13 cellular contexts compared by ENCODE assay signal in the genomic region with DNA sequence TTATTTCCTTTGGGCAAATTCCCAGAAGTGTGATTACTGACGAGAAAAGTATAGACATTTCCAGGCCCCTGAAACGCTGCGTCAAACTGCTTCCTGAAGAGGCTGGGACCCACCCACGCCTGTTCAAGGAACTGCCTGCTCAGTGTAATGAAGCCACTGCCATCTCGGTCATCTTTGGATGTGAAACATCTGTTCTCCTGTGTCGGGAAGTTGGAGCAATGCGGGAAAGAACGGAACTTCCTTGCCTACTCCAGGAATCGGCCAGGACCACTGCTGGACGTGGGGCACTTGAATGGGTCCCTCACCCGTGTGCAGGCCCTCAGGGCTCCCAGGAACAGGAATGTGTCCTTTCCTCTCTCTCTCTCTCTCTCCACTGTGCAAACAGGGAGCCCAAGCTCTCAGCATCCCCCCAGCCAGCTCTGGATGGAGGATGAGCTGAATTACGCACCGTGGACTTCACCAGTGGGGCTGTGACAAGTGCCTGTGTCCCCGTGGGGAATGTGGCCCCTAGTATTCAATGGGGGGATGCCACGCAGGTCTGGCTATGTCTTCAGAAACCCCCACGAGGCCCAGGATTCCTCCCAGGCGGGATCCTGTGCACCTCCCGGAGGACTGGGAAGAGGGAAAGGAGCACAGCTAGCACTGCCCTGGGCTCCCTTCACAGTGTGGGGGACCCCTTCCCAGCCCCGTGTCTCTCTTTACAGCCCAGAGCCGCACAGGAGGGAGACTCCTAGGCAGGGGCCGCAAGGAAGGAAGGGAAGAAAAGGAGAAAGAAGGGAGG. TPM values are rescaled to one million over a fixed set of nuclear protein-coding genes. Genes with fewer than 3 reads are reported as not detected.
DNase-seq lines count a peak whose midpoint lies in the region; ATAC-seq, FAIRE-seq and TF ChIP-seq lines count a peak whose summit lies in the region.
"Had no signal": no experiment of that assay in that cellular context is flagged by ENCODE, and none has a peak within 500 bp of the region (broad histone marks: within the 10 kb centered on the region; RNA-seq: fewer than 3 reads in every experiment).

No MANE protein-coding gene starts in this region.

- POLR2A ChIA-PET in AG04450 (lab: Yijun Ruan, JAX) = no interaction called here

- FAIRE-seq in pancreas (lab: Jason Lieb, UNC) = no peak
- FAIRE-seq: A204.1 had no signal

- H3K27ac ChIP-seq in AG04450 (ENCODE audit: low read depth, low read length) (peak overlapping the region; percentile 52), colonic mucosa (peak overlapping the region; percentile 65), hepatocyte (peak overlapping the region; percentile 82), pancreas (peak overlapping the region in 2 of 4 donors; percentile 33 to 52)

- WGBS in hepatocyte (ENCODE audit: low lambda C conversion rate, missing lambda C conversion rate) = 73% methylated on average over 21 of the region's 21 CpGs
- 62 to 73% methylated on average over 21 of the region's 21 CpGs for WGBS in pancreas, 2 donors

- no peaks in the 10 kb centered on the region; the same call in 1 of the 2 replicates for H3K9me3 ChIP-seq in AG04450 (ENCODE audit: control insufficient read depth, insufficient read depth, low read length)
- no peaks in the 10 kb centered on the region for H3K9me3 ChIP-seq in colonic mucosa
- H3K9me3 ChIP-seq in hepatocyte (ENCODE audit: low read depth) = no peaks in the 10 kb centered on the region
- no peaks in the 10 kb centered on the region for H3K9me3 ChIP-seq in pancreas

- intact Hi-C loops in colonic mucosa (cut with DNase I) (no loop called here), pancreas (cut with DNase I) (no loop called here)

- CTCF ChIA-PET in AG04450 (lab: Charles Lee) = interaction anchor here (0.5 kb wide), 1 partner anchor 23 kb away, joined by 4 read pairs; no protein-coding TSS in a partner anchor

- peak overlapping the region; percentile 39 to 63 for H3K9ac ChIP-seq in colonic mucosa (ENCODE audit: low read depth in 2 of 2, low read length in 2 of 2)

- no peaks in the 10 kb centered on the region for H3K4me1 ChIP-seq in colonic mucosa
- H3K4me1 ChIP-seq in hepatocyte (ENCODE audit: insufficient read depth) = peaks cover 9% of the 10 kb centered on the region
- H3K4me1 ChIP-seq in pancreas = no peaks in the 10 kb centered on the region

- H3K9me2 ChIP-seq in hepatocyte (replicated peaks; ENCODE audit: insufficient read depth) = no peaks in the 10 kb centered on the region

- DNase-seq in AG04450 (ENCODE audit: low read depth, low spot score) (peak; percentile 42), colonic mucosa (peak; percentile 62), hepatocyte (ENCODE audit: low spot score) (peak; percentile 60), pancreas (no peak), NCI-H1092 (lab: John Stamatoyannopoulos, UW) (no peak), NCI-H2029 treated with DMSO at 0.1 percent for 48 hours (lab: John Stamatoyannopoulos, UW) (no peak), NCI-H526 (lab: John Stamatoyannopoulos, UW) (no peak)
- DNase-seq in activated effector memory CD4-positive, alpha-beta T cell treated with anti-CD3 and anti-CD28 coated beads, Interleukin-2, amount 50 U/mL, for 16 hours = no peak
- DNase-seq: DMS79 treated with DMSO at 0.1 percent for 48 hours, islet precursor cell, NCI-H2029, T-helper 9 cell had no signal

- no peaks in the 10 kb centered on the region for H3K79me2 ChIP-seq in hepatocyte

- H3K4me3 ChIP-seq in AG04450 (ENCODE audit: low read depth, low read length) = no peak overlapping the region
- no peak overlapping the region for H3K4me3 ChIP-seq in colonic mucosa
- no peak overlapping the region for H3K4me3 ChIP-seq in hepatocyte
- no peak overlapping the region for H3K4me3 ChIP-seq in pancreas

- H2AFZ ChIP-seq in hepatocyte = no peak overlapping the region

- peak in 3 of 4 donors; percentile 47 to 78 (median 75) for ATAC-seq in pancreas

- H3K36me3 ChIP-seq in colonic mucosa = no peaks in the 10 kb centered on the region
- no peaks in the 10 kb centered on the region for H3K36me3 ChIP-seq in hepatocyte (replicated peaks; ENCODE audit: insufficient read depth, low read depth)
- H3K36me3 ChIP-seq in pancreas = no peaks in the 10 kb centered on the region

- TF ChIP-seq CTCF in AG04450 (IDR thresholded peaks at IDR 0.05; ENCODE audit: low read depth, low read length) (no peak), colonic mucosa (IDR thresholded peaks at IDR 0.05) (no peak), hepatocyte (IDR thresholded peaks at IDR 0.05; ENCODE audit: poor library complexity) (no peak), pancreas (IDR thresholded peaks at IDR 0.05) (no peak)

- H3K27me3 ChIP-seq in AG04450 (ENCODE audit: control insufficient read depth, insufficient read depth, low read length) (no peaks in the 10 kb centered on the region), colonic mucosa (no peaks in the 10 kb centered on the region), hepatocyte (no peaks in the 10 kb centered on the region), pancreas (no peaks in the 10 kb centered on the region)

- H4K20me1 ChIP-seq in hepatocyte (ENCODE audit: insufficient read depth, poor library complexity, severe bottlenecking) = no peaks in the 10 kb centered on the region

- no peak overlapping the region for H3K4me2 ChIP-seq in hepatocyte

RNA-seq across cellular contexts. Expression of a gene that starts 18.3 kb away (rescaled TPM):
- polyA plus RNA-seq in AG04450 (2011; rRNA removed) (190 and 217 TPM in 2 replicates), hepatocyte (119 and 134 TPM in 2 replicates), pancreas (10 to 100 TPM; 17.6 to 37.3 TPM)
- 165 and 233 TPM in 2 replicates for polyA minus RNA-seq in AG04450 (2011; rRNA and poly(A)+ RNA removed)
- total RNA-seq in colonic mucosa (100 to 1,000 TPM; 144 to 211 TPM), hepatocyte (65.6 and 78.9 TPM in 2 replicates), pancreas (10 to 100 TPM; 26.9 to 85.3 (median 32.3) TPM)

Comparison
In these comparisons a context has a peak if more than half of its experiments do, and no peak if none do; other contexts are left out.
1. DNase-seq: peak in AG04450 (single experiment), colonic mucosa (single experiment) and hepatocyte (single experiment); none in pancreas (0 of 6), NCI-H1092 (single experiment), activated effector memory CD4-positive, alpha-beta T cell treated with anti-CD3 and anti-CD28 coated beads, Interleukin-2, amount 50 U/mL, for 16 hours (single experiment), NCI-H2029 treated with DMSO at 0.1 percent for 48 hours (single experiment) and NCI-H526 (0 of 2).